In genomic region chr20:63612276-63612931, GRCh38 we compare ENCODE assay signal across 1 cellular context.
TF ChIP-seq lines count a peak whose summit lies in the region.

No MANE protein-coding gene starts in this region.

TF ChIP-seq in GM12878, 131 proteins besides CTCF, POLR2A, EP300 and RAD21:
- no peak for TF ChIP-seq CHD2 (IDR thresholded peaks at IDR 0.05; ENCODE audit: borderline replicate concordance, low read depth, low read length)
- TF ChIP-seq RBBP5 (conservative IDR thresholded peaks at IDR 0.05), result no peak
- TF ChIP-seq RFX5 (IDR thresholded peaks at IDR 0.05; ENCODE audit: low read depth, low read length), result no peak
- no peak for TF ChIP-seq IRF5 (IDR thresholded peaks at IDR 0.05; ENCODE audit: borderline replicate concordance)
- no peak for TF ChIP-seq MEF2A (IDR thresholded peaks at IDR 0.05; ENCODE audit: insufficient read depth, low read depth, low read length)
- TF ChIP-seq KDM1A (IDR thresholded peaks at IDR 0.05; ENCODE audit: borderline replicate concordance), result no peak
- TF ChIP-seq MYC (IDR thresholded peaks at IDR 0.05; ENCODE audit: insufficient read depth, insufficient read length, insufficient replicate concordance, low read length, severe bottlenecking), result no peak
- no peak for TF ChIP-seq KAT2A (conservative IDR thresholded peaks at IDR 0.05; ENCODE audit: control insufficient read depth, low read depth, low read length)
- no peak for TF ChIP-seq SREBF1 (IDR thresholded peaks at IDR 0.05; ENCODE audit: low read length)
- no peak for TF ChIP-seq ZBTB40 (IDR thresholded peaks at IDR 0.05; ENCODE audit: borderline replicate concordance)
- no peak for TF ChIP-seq SMAD5 (IDR thresholded peaks at IDR 0.05; ENCODE audit: low read depth)
- TF ChIP-seq TCF3 (IDR thresholded peaks at IDR 0.05; ENCODE audit: borderline replicate concordance, insufficient read depth, low read depth, low read length), result no peak
- TF ChIP-seq DPF2 (IDR thresholded peaks at IDR 0.05), result no peak
- TF ChIP-seq, protein P1, sequence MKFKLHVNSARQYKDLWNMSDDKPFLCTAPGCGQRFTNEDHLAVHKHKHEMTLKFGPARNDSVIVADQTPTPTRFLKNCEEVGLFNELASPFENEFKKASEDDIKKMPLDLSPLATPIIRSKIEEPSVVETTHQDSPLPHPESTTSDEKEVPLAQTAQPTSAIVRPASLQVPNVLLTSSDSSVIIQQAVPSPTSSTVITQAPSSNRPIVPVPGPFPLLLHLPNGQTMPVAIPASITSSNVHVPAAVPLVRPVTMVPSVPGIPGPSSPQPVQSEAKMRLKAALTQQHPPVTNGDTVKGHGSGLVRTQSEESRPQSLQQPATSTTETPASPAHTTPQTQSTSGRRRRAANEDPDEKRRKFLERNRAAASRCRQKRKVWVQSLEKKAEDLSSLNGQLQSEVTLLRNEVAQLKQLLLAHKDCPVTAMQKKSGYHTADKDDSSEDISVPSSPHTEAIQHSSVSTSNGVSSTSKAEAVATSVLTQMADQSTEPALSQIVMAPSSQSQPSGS (IDR thresholded peaks at IDR 0.05; ENCODE audit: low read length), result no peak
- no peak for TF ChIP-seq RUNX3 (IDR thresholded peaks at IDR 0.05; ENCODE audit: low read length)
- TF ChIP-seq, protein P2, sequence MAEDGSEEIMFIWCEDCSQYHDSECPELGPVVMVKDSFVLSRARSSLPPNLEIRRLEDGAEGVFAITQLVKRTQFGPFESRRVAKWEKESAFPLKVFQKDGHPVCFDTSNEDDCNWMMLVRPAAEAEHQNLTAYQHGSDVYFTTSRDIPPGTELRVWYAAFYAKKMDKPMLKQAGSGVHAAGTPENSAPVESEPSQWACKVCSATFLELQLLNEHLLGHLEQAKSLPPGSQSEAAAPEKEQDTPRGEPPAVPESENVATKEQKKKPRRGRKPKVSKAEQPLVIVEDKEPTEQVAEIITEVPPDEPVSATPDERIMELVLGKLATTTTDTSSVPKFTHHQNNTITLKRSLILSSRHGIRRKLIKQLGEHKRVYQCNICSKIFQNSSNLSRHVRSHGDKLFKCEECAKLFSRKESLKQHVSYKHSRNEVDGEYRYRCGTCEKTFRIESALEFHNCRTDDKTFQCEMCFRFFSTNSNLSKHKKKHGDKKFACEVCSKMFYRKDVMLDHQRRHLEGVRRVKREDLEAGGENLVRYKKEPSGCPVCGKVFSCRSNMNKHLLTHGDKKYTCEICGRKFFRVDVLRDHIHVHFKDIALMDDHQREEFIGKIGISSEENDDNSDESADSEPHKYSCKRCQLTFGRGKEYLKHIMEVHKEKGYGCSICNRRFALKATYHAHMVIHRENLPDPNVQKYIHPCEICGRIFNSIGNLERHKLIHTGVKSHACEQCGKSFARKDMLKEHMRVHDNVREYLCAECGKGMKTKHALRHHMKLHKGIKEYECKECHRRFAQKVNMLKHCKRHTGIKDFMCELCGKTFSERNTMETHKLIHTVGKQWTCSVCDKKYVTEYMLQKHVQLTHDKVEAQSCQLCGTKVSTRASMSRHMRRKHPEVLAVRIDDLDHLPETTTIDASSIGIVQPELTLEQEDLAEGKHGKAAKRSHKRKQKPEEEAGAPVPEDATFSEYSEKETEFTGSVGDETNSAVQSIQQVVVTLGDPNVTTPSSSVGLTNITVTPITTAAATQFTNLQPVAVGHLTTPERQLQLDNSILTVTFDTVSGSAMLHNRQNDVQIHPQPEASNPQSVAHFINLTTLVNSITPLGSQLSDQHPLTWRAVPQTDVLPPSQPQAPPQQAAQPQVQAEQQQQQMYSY (CRISPR knock-in tag; IDR thresholded peaks at IDR 0.05), result no peak
- no peak for TF ChIP-seq SIN3A (IDR thresholded peaks at IDR 0.05; ENCODE audit: low read depth, low read length)
- no peak for TF ChIP-seq CBX3 (IDR thresholded peaks at IDR 0.05; ENCODE audit: borderline replicate concordance, low read depth)
- TF ChIP-seq, protein P3, sequence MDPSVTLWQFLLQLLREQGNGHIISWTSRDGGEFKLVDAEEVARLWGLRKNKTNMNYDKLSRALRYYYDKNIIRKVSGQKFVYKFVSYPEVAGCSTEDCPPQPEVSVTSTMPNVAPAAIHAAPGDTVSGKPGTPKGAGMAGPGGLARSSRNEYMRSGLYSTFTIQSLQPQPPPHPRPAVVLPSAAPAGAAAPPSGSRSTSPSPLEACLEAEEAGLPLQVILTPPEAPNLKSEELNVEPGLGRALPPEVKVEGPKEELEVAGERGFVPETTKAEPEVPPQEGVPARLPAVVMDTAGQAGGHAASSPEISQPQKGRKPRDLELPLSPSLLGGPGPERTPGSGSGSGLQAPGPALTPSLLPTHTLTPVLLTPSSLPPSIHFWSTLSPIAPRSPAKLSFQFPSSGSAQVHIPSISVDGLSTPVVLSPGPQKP (IDR thresholded peaks at IDR 0.05; ENCODE audit: low read depth, low read length), result no peak
TF ChIP-seq in GM12878: peak in this region for 0.
